ENCODE assay signal across 13 cellular contexts in the genomic region with DNA sequence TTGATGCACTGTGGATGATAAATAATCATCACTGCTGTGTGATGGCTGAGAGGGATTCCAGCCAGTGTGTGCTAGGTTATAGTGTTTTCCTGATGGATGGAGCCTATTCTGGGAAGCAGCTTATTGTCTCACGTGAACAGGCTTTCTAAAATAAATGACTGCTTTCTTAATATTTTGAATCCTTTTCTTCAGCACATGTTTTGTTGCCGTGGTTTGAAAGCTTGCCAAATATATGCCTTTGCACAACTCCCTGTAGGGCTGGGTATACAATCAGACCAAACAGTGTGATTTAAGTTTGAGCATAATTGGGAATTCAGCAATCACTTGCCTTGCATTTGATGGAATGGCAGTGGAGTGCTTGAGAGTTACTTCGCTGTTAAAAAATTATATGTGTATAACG.
"Had no signal": no experiment of that assay in that cellular context is flagged by ENCODE, and none has a peak within 500 bp of the region (broad histone marks: within the 10 kb centered on the region; RNA-seq: fewer than 3 reads in every experiment).

No MANE protein-coding gene starts in this region.

- H3K27ac ChIP-seq: breast epithelium, lower lobe of right lung had no signal

- H3K27me3 ChIP-seq: breast epithelium had no signal

- H3K4me3 ChIP-seq: breast epithelium, lower lobe of right lung had no signal

- ATAC-seq: activated T-cell treated with anti-CD3 and anti-CD28 coated beads, Interleukin-2, amount 50 U/mL, for 4 hours; esophagus mucosa; lower lobe of right lung; naive thymus-derived CD8-positive, alpha-beta T cell had no signal

- H3K36me3 ChIP-seq: breast epithelium, lower lobe of right lung had no signal

- H3K4me1 ChIP-seq: breast epithelium, lower lobe of right lung had no signal

- DNase-seq: activated CD4-positive, alpha-beta memory T cell treated with anti-CD3 and anti-CD28 coated beads for 36 hours; activated CD4-positive, alpha-beta T cell treated with anti-CD3 and anti-CD28 coated beads for 1 hour; activated gamma-delta T cell; activated T-cell treated with anti-CD3 and anti-CD28 coated beads, Interleukin-2, amount 50 U/mL, for 4 hours; anterior cingulate cortex; hypothalamus; lower lobe of right lung; naive thymus-derived CD8-positive, alpha-beta T cell; posterior cingulate gyrus; right cardiac atrium; T-helper 2 cell had no signal
